In the genomic region with DNA sequence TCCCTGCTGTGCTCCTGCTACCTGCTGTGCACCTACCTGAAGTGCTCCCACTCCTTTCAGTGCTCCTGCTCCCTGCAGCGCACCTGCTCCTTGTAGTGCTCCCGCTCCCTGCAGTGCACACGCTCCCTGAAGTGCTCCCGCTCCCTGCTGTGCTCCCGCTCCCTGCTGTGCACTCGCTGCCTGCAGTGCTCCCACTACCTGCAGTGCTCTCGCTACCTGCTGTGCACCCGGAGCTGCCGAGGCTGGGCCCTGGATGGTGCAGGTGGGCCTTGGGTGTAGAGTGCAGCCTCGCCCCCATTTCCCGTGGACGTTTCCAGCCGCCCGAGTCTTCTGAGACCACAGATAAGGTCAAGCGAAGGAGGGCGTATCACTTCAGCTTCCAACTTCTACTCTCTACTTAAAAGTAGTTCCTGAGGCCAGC, we compare ENCODE assay signal across 15 cellular contexts. TPM values are rescaled to one million over a fixed set of nuclear protein-coding genes. Genes with fewer than 3 reads are reported as not detected.
DNase-seq lines count a peak whose midpoint lies in the region; ATAC-seq and TF ChIP-seq lines count a peak whose summit lies in the region.
"Had no signal": no experiment of that assay in that cellular context is flagged by ENCODE, and none has a peak within 500 bp of the region (broad histone marks: within the 10 kb centered on the region; RNA-seq: fewer than 3 reads in every experiment).

No MANE protein-coding gene starts in this region.

- no peak overlapping the region for H3K27ac ChIP-seq in left ventricle myocardium inferior (replicated peaks)
- no peak overlapping the region for H3K27ac ChIP-seq in neuronal stem cell (replicated peaks; ENCODE audit: low read length)
- H3K27ac ChIP-seq: HL-60 had no signal

- peak overlapping the region; percentile 80 for H3K9ac ChIP-seq in neuronal stem cell (ENCODE audit: low read depth, low read length, poor library complexity)

- no peak overlapping the region for H2BK15ac ChIP-seq in neuronal stem cell (ENCODE audit: low read length)

- peak overlapping the region; percentile 93 for H3K18ac ChIP-seq in neuronal stem cell (ENCODE audit: low read length)

- H3K36me3 ChIP-seq in left ventricle myocardium inferior, result peaks cover 29% of the 10 kb centered on the region
- H3K36me3 ChIP-seq in neuronal stem cell (replicated peaks in 1 of 2; ENCODE audit: control insufficient read depth in 2 of 2, insufficient read depth in 2 of 2, low read length in 2 of 2), result peaks cover 10 to 28% of the 10 kb centered on the region in 2 donors

- H2BK5ac ChIP-seq in neuronal stem cell (ENCODE audit: low read length), result no peak overlapping the region

- DNase-seq in Right ventricle myocardium superior (peak; percentile 10), left ventricle myocardium inferior (no peak), WTC11 (ENCODE audit: low spot score) (no peak), neuronal stem cell (ENCODE audit: low spot score) (no peak), AG20443 (ENCODE audit: low spot score) (no peak), NCI-H1694 (lab: John Stamatoyannopoulos, UW) (no peak), NCI-H748 treated with DMSO at 0.1 percent for 48 hours (lab: John Stamatoyannopoulos, UW) (no peak)
- DNase-seq: 8988T; C1 segment of cervical spinal cord; Calu3; CD4-positive, alpha-beta T cell; DMS 273 treated with DMSO at 0.1 percent for 48 hours; HCEC 1CT; KBM-7 had no signal

- H3K9me3 ChIP-seq in left ventricle myocardium inferior (replicated peaks) (peaks cover 18% of the 10 kb centered on the region), neuronal stem cell (replicated peaks in 1 of 2; ENCODE audit: control insufficient read depth in 2 of 2, insufficient read depth in 1 of 2, low read depth in 1 of 2, low read length in 2 of 2) (peaks cover 12 to 19% of the 10 kb centered on the region in 2 donors)

- no peak for TF ChIP-seq CTCF in left ventricle myocardium inferior (IDR thresholded peaks at IDR 0.05; ENCODE audit: borderline replicate concordance)
- TF ChIP-seq CTCF in WTC11 (IDR thresholded peaks at IDR 0.05), result no peak

- peak overlapping the region; percentile 92 for H3K23ac ChIP-seq in neuronal stem cell (ENCODE audit: low read depth, low read length, poor library complexity)

- H2AK5ac ChIP-seq in neuronal stem cell (ENCODE audit: low read depth, low read length), result peak overlapping the region; percentile 82

- no peak for ATAC-seq in Right ventricle myocardium superior (ENCODE audit: poor library complexity)
- no peak for ATAC-seq in WTC11

- peak overlapping the region; percentile 72 for H3K14ac ChIP-seq in neuronal stem cell (ENCODE audit: low read length)

- H3K4me3 Mint-ChIP-seq in WTC11, result no peak overlapping the region
- H3K4me3 Mint-ChIP-seq: CD4-positive, alpha-beta T cell had no signal

- no peak overlapping the region for H2AFZ ChIP-seq in neuronal stem cell (ENCODE audit: low read length)

- H3K27me3 ChIP-seq in left ventricle myocardium inferior (ENCODE audit: low read depth), result peaks cover 43% of the 10 kb centered on the region
- H3K27me3 ChIP-seq in neuronal stem cell (ENCODE audit: control insufficient read depth in 3 of 3, insufficient read depth in 3 of 3, low read depth in 1 of 3, low read length in 3 of 3), result peaks cover 0 to 2% (median 0%) of the 10 kb centered on the region in 3 experiments

- H3K4me1 ChIP-seq in left ventricle myocardium inferior (no peaks in the 10 kb centered on the region), neuronal stem cell (ENCODE audit: control insufficient read depth in 2 of 2, insufficient read depth in 1 of 2, low read depth in 1 of 2, low read length in 2 of 2) (peaks cover 0 to 3% of the 10 kb centered on the region in 2 donors)

- H3K36me3 Mint-ChIP-seq in WTC11, result peaks cover 26% of the 10 kb centered on the region

- CTCF ChIA-PET in WTC11 (lab: Charles Lee), result no interaction called here

- peak overlapping the region; percentile 2 for H2BK120ac ChIP-seq in neuronal stem cell (ENCODE audit: low read depth, low read length)

- peak overlapping the region; percentile 82 for H2BK12ac ChIP-seq in neuronal stem cell (ENCODE audit: low read length)

- peak overlapping the region; percentile 50 for H4K91ac ChIP-seq in neuronal stem cell (ENCODE audit: low read depth, low read length, poor library complexity)

- no peak overlapping the region for H3K27ac Mint-ChIP-seq in WTC11

- H3K79me1 ChIP-seq in neuronal stem cell (ENCODE audit: low read depth, low read length), result no peaks in the 10 kb centered on the region

- H4K8ac ChIP-seq in neuronal stem cell (ENCODE audit: low read depth, low read length), result no peak overlapping the region

- H3K4me2 ChIP-seq in neuronal stem cell (ENCODE audit: insufficient read depth, low read length, poor library complexity, severe bottlenecking), result no peak overlapping the region

- H3K27me3 Mint-ChIP-seq in WTC11 (ENCODE audit: low read depth), result peaks cover 10% of the 10 kb centered on the region; the same call in 1 of the 2 replicates
- H3K27me3 Mint-ChIP-seq: CD4-positive, alpha-beta T cell had no signal

- peaks cover 16% of the 10 kb centered on the region for H3K9me3 Mint-ChIP-seq in WTC11

- POLR2A ChIA-PET in WTC11 (lab: Charles Lee), result no interaction called here

- H3K4me3 ChIP-seq in left ventricle myocardium inferior (no peak overlapping the region), neuronal stem cell (ENCODE audit: low read length in 2 of 2) (peak overlapping the region in 1 of 2 donors; percentile 12)

- H3K4me1 Mint-ChIP-seq in WTC11, result no peaks in the 10 kb centered on the region

- H3K4ac ChIP-seq in neuronal stem cell (ENCODE audit: low read length), result peak overlapping the region; percentile 5

- intact Hi-C loops in Right ventricle myocardium superior (cut with DNase I), result no loop called here
- intact Hi-C loops in left ventricle myocardium inferior (cut with micrococcal nuclease), result no loop called here

- WGBS in neuronal stem cell (ENCODE audit: extremely low coverage in 2 of 2, insufficient read length in 2 of 2, insufficient replicate concordance in 1 of 2), 2 donors, result no CpG with 5 or more reads among the region's 16 CpGs

TF ChIP-seq in WTC11, 78 proteins besides CTCF, POLR2A, EP300 and RAD21:
- TF ChIP-seq ZNF423 (CRISPR knock-in tag; IDR thresholded peaks at IDR 0.05) (0 out of 2 replicates have a peak, but pooled peaks have one; percentile 35), GABPB1 (CRISPR knock-in tag; IDR thresholded peaks at IDR 0.05) (no peak), ZNF263 (CRISPR knock-in tag; IDR thresholded peaks at IDR 0.05; ENCODE audit: low read depth) (peak; percentile 98)

RNA-seq across cellular contexts. Expression of gene TMEM18, which starts 16.0 kb away (rescaled TPM):
- 10.3 TPM for total RNA-seq in Right ventricle myocardium superior
- 10.4 TPM for total RNA-seq in left ventricle myocardium inferior
- 23.9 to 27.4 TPM (median 24.0 TPM) in 3 replicates for total RNA-seq in WTC11 (2021)
- polyA plus RNA-seq in neuronal stem cell (2013, experiment 1 of 2), result 33.2 TPM
- polyA plus RNA-seq in neuronal stem cell (2013, experiment 2 of 2), result 35.6 TPM
